Comparison of ENCODE assay signal across 8 cellular contexts in genomic region chr19:38869836-38870607, GRCh38. TPM values are rescaled to one million over a fixed set of nuclear protein-coding genes. Genes with fewer than 3 reads are reported as not detected.
DNase-seq lines count a peak whose midpoint lies in the region; ATAC-seq and TF ChIP-seq lines count a peak whose summit lies in the region.

No MANE protein-coding gene starts in this region.

- H3K4me3 Mint-ChIP-seq in naive B cell, result peak overlapping the region; percentile 93 to 98 (median 97)

- peaks cover 0 to 3% (median 0%) of the 10 kb centered on the region in 7 donors for H3K9me3 Mint-ChIP-seq in naive B cell

- CTCF ChIA-PET in HEK293T (lab: Yijun Ruan, JAX), result no interaction called here

- DNase-seq in ELR (ENCODE audit: low read depth) (peak; percentile 69), NCI-H526 treated with DMSO at 0.1 percent for 48 hours (lab: John Stamatoyannopoulos, UW) (peak; percentile 83), naive B cell (peak; percentile 95), HEK293T (ENCODE audit: extremely low spot score) (no peak)
- DNase-seq in activated T-cell treated with anti-CD3 and anti-CD28 coated beads, Interleukin-2, amount 50 U/mL, for 1 hour, result peak; percentile 95
- DNase-seq in stimulated activated CD8-positive, alpha-beta memory T cell treated with anti-CD3 and anti-CD28 coated beads, Interleukin-7, amount 100 ng/mL, for 4 hours (ENCODE audit: low read depth in 2 of 2), result peak; percentile 84 to 92

- H3K27ac Mint-ChIP-seq in naive B cell, result peak overlapping the region; percentile 91 to 99 (median 95)

- no peaks in the 10 kb centered on the region for H3K36me3 Mint-ChIP-seq in naive B cell

- H3K4me1 Mint-ChIP-seq in naive B cell, result peaks cover 42 to 59% (median 54%) of the 10 kb centered on the region in 3 donors

- POLR2A ChIA-PET in HEK293T (lab: Yijun Ruan, JAX), result interaction anchor here (1.0 kb wide), 1 partner anchor 21 kb away, joined by 3 read pairs; no protein-coding TSS in a partner anchor

- no peaks in the 10 kb centered on the region for H3K27me3 Mint-ChIP-seq in naive B cell

- peak; percentile 77 for ATAC-seq in HG02588 (IDR thresholded peaks at IDR 0.05; ENCODE audit: unreplicated experiment)
- peak; percentile 83 for ATAC-seq in esophagus mucosa
- ATAC-seq in naive B cell (ENCODE audit: low read depth in 2 of 2), result peak; percentile 90 to 93

TF ChIP-seq in HEK293T, 16 proteins besides CTCF, POLR2A, EP300 and RAD21:
- TF ChIP-seq ZNF384 (IDR thresholded peaks at IDR 0.05) (no peak), FOXK2 (IDR thresholded peaks at IDR 0.05) (no peak), ARNT (IDR thresholded peaks at IDR 0.05) (no peak), CTBP1 (IDR thresholded peaks at IDR 0.05; ENCODE audit: borderline replicate concordance) (no peak), NFRKB (IDR thresholded peaks at IDR 0.05) (no peak), FOXA1 (IDR thresholded peaks at IDR 0.05) (no peak), TARDBP (IDR thresholded peaks at IDR 0.05) (no peak), LEF1 (IDR thresholded peaks at IDR 0.05; ENCODE audit: borderline replicate concordance) (no peak), PKNOX1 (IDR thresholded peaks at IDR 0.05) (no peak), L3MBTL2 (conservative IDR thresholded peaks at IDR 0.05) (no peak), BHLHE40 (IDR thresholded peaks at IDR 0.05; ENCODE audit: borderline replicate concordance) (no peak), SUZ12 (IDR thresholded peaks at IDR 0.05) (no peak), SP1 (IDR thresholded peaks at IDR 0.05) (no peak), HDGF (IDR thresholded peaks at IDR 0.05; ENCODE audit: borderline replicate concordance) (no peak), ELF4 (IDR thresholded peaks at IDR 0.05) (no peak), FOXM1 (IDR thresholded peaks at IDR 0.05; ENCODE audit: borderline replicate concordance) (no peak)

RNA-seq across cellular contexts. Expression of gene RINL, which starts 8.1 kb away (rescaled TPM):
- 7.6 TPM for total RNA-seq in esophagus mucosa
- 10 to 100 TPM; 22.1 to 80.3 (median 50.2) TPM for polyA plus RNA-seq in naive B cell (ENCODE audit: low read depth in 6 of 6)

RNA-seq across cellular contexts. Expression of gene HNRNPL, which starts 20.2 kb away (rescaled TPM):
- 236 TPM for total RNA-seq in esophagus mucosa
- polyA plus RNA-seq in naive B cell (ENCODE audit: low read depth in 6 of 6), result 100 to 1,000 TPM in 3 of 6 donors, 10 to 100 TPM in 3; 29.0 to 116 (median 99.3) TPM

RNA-seq across cellular contexts. Expression of gene SIRT2, which starts 29.4 kb away (rescaled TPM):
- 40.3 TPM for total RNA-seq in esophagus mucosa
- polyA plus RNA-seq in naive B cell (ENCODE audit: low read depth in 6 of 6), result 10 to 100 TPM; 43.2 to 64.9 (median 54.4) TPM

RNA-seq across cellular contexts. Expression of gene NFKBIB, which starts 29.7 kb away (rescaled TPM):
- total RNA-seq in esophagus mucosa, result 21.4 TPM
- 10 to 100 TPM in 5 of 6 donors, 1 to 10 TPM in 1; 6.9 to 16.9 (median 12.1) TPM for polyA plus RNA-seq in naive B cell (ENCODE audit: low read depth in 6 of 6)

RNA-seq across cellular contexts. Expression of gene ECH1, which starts 38.4 kb away (rescaled TPM):
- 182 TPM for total RNA-seq in esophagus mucosa
- polyA plus RNA-seq in naive B cell (ENCODE audit: low read depth in 6 of 6), result 100 to 1,000 TPM; 234 to 283 (median 274) TPM
